In the genomic region with DNA sequence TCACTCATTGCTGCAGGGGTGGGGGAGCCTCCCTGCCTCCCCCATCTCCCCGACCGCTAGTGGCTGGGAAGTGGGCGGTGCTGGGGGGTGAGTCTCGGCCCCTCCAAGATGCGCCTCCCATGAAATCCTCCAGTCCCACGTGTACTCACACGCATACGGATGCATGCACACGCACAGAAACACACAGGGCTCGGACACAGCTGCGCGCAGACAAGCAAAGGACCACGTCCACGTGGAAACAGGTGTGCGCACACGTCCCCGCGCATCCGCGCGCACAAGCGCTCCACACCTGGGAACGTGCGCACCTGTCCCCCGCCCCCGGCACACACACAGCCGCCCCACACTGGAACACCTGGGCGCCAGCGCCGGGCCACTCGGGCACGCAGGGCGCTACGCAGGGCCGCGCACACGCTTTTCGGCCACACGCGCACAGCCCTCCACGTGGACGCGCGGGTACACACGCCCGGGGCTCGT, we compare ENCODE assay signal across 1 cellular context.
TF ChIP-seq lines count a peak whose summit lies in the region.

No MANE protein-coding gene starts in this region.

TF ChIP-seq in HEK293, 187 proteins besides CTCF, POLR2A, EP300 and RAD21 (continued from another document):
- TF ChIP-seq PATZ1 (tag by site-specific recombination; IDR thresholded peaks at IDR 0.05) = peak; percentile 66
- TF ChIP-seq, protein P1, sequence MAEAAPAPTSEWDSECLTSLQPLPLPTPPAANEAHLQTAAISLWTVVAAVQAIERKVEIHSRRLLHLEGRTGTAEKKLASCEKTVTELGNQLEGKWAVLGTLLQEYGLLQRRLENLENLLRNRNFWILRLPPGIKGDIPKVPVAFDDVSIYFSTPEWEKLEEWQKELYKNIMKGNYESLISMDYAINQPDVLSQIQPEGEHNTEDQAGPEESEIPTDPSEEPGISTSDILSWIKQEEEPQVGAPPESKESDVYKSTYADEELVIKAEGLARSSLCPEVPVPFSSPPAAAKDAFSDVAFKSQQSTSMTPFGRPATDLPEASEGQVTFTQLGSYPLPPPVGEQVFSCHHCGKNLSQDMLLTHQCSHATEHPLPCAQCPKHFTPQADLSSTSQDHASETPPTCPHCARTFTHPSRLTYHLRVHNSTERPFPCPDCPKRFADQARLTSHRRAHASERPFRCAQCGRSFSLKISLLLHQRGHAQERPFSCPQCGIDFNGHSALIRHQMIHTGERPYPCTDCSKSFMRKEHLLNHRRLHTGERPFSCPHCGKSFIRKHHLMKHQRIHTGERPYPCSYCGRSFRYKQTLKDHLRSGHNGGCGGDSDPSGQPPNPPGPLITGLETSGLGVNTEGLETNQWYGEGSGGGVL (tag by site-specific recombination; IDR thresholded peaks at IDR 0.05) = peak; percentile 94
- TF ChIP-seq, protein P2, sequence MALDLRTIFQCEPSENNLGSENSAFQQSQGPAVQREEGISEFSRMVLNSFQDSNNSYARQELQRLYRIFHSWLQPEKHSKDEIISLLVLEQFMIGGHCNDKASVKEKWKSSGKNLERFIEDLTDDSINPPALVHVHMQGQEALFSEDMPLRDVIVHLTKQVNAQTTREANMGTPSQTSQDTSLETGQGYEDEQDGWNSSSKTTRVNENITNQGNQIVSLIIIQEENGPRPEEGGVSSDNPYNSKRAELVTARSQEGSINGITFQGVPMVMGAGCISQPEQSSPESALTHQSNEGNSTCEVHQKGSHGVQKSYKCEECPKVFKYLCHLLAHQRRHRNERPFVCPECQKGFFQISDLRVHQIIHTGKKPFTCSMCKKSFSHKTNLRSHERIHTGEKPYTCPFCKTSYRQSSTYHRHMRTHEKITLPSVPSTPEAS (tag by site-specific recombination; IDR thresholded peaks at IDR 0.05) = peak; percentile 42; the same call in 1 of the 2 replicates
- no peak for TF ChIP-seq MZF1 (tag by site-specific recombination; IDR thresholded peaks at IDR 0.05; ENCODE audit: borderline replicate concordance)
- no peak for TF ChIP-seq ZNF140 (tag by site-specific recombination; IDR thresholded peaks at IDR 0.05)
- TF ChIP-seq ZNF692 (tag by site-specific recombination; IDR thresholded peaks at IDR 0.05) = 0 out of 2 replicates have a peak, but pooled peaks have one; percentile 32
- peak; percentile 63 for TF ChIP-seq PRDM10 (tag by site-specific recombination; IDR thresholded peaks at IDR 0.05)
- no peak for TF ChIP-seq ZNF248 (tag by site-specific recombination; IDR thresholded peaks at IDR 0.05)
- 0 out of 2 replicates have a peak, but pooled peaks have one; percentile 21 for TF ChIP-seq ZBTB7A (tag by site-specific recombination; IDR thresholded peaks at IDR 0.05; ENCODE audit: low read depth)
- TF ChIP-seq ZSCAN18 (tag by site-specific recombination; IDR thresholded peaks at IDR 0.05) = no peak
- TF ChIP-seq ZNF777 (tag by site-specific recombination; IDR thresholded peaks at IDR 0.05; ENCODE audit: borderline replicate concordance) = peak; percentile 83; the same call in 1 of the 2 replicates
- peak; percentile 53; the same call in 1 of the 2 replicates for TF ChIP-seq SCRT2 (tag by site-specific recombination; IDR thresholded peaks at IDR 0.05)
- peak; percentile 100 for TF ChIP-seq ZBTB26 (tag by site-specific recombination; optimal IDR thresholded peaks at IDR 0.05)
- peak; percentile 88 for TF ChIP-seq ZNF335 (tag by site-specific recombination; conservative IDR thresholded peaks at IDR 0.05)
- 0 out of 2 replicates have a peak, but pooled peaks have one; percentile 15 for TF ChIP-seq ZNF768 (tag by site-specific recombination; IDR thresholded peaks at IDR 0.05)
- peak; percentile 58 for TF ChIP-seq ZFHX2 (tag by site-specific recombination; conservative IDR thresholded peaks at IDR 0.05)
- no peak for TF ChIP-seq ZNF112 (tag by site-specific recombination; IDR thresholded peaks at IDR 0.05)
- peak; percentile 45 for TF ChIP-seq KLF1 (tag by site-specific recombination; IDR thresholded peaks at IDR 0.05)
- TF ChIP-seq ZBTB8A (tag by site-specific recombination; IDR thresholded peaks at IDR 0.05) = peak; percentile 97
- peak; percentile 77 for TF ChIP-seq GLIS2 (tag by site-specific recombination; IDR thresholded peaks at IDR 0.05)
- TF ChIP-seq ZNF629 (tag by site-specific recombination; IDR thresholded peaks at IDR 0.05) = no peak
